9 cellular contexts compared by ENCODE assay signal in the genomic region with DNA sequence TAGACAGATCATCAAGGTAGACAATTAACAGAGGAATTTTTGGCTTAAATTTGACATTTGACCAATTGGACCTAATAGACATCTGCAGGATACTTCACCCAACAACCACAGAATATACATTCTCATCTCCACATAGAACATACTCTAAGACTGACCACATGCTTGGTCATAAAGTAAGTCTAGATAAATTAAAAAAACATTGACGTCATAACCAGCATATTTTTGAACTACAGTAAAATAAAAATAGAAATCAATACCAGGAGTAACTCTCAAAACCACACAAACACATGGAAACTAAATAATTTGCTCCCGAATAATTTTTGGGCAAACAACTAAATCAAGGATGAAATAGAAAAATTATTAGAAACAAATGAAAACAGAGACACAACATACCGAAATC.
"Had no signal": no experiment of that assay in that cellular context is flagged by ENCODE, and none has a peak within 500 bp of the region (broad histone marks: within the 10 kb centered on the region; RNA-seq: fewer than 3 reads in every experiment).

No MANE protein-coding gene starts in this region.

- H3K27ac ChIP-seq: GM23248, HL-60 had no signal

- DNase-seq: GM23248, GOT3, H7, IMR-90, KG1 had no signal

- H3K4me1 ChIP-seq: HAP-1 had no signal

- FAIRE-seq: K562 had no signal

- H3K36me3 ChIP-seq: HAP-1 had no signal

- H3K9me3 ChIP-seq: HAP-1 had no signal

- H3K4me3 ChIP-seq: GM23248, HAP-1, K562 had no signal

- H2AFZ ChIP-seq: GM23248 had no signal

- ATAC-seq: HCT116, K562 had no signal
